ENCODE assay signal across 24 cellular contexts in genomic region chr9:136696502-136696901, GRCh38. TPM values are rescaled to one million over a fixed set of nuclear protein-coding genes. Genes with fewer than 3 reads are reported as not detected.
DNase-seq lines count a peak whose midpoint lies in the region; ATAC-seq and TF ChIP-seq lines count a peak whose summit lies in the region.
"Had no signal": no experiment of that assay in that cellular context is flagged by ENCODE, and none has a peak within 500 bp of the region (broad histone marks: within the 10 kb centered on the region; RNA-seq: fewer than 3 reads in every experiment).

No MANE protein-coding gene starts in this region.

- H3K9ac ChIP-seq in HCT116 (ENCODE audit: low read length) (no peak overlapping the region), OCI-LY3 (ENCODE audit: low read length) (no peak overlapping the region)

- CTCF ChIA-PET in HCT116 (lab: Charles Lee) = no interaction called here

- no peak for TF ChIP-seq RAD21 in HCT116 (IDR thresholded peaks at IDR 0.05; ENCODE audit: low read depth)

- no peak overlapping the region for H3K4me3 Mint-ChIP-seq in glutamatergic neuron (ENCODE audit: unreplicated experiment)
- H3K4me3 Mint-ChIP-seq in stimulated activated effector memory CD8-positive, alpha-beta T cell treated with anti-CD3 and anti-CD28 coated beads, Interleukin-12 subunit alpha, Interleukin-12 subunit beta, amount 100 ng/mL, for 72 hours = peak overlapping the region; percentile 26
- H3K4me3 Mint-ChIP-seq: activated T-cell treated with anti-CD3 and anti-CD28 coated beads, Interleukin-2, amount 50 U/mL, for 4 hours; stimulated activated naive CD8-positive, alpha-beta T cell treated with anti-CD3 and anti-CD28 coated beads, Interleukin-15, Interleukin-2, amounts not matched to agents 100 ng/mL and 50 ng/mL, for 24 hours; T-helper 1 cell treated with Interleukin-12 subunit alpha and Interleukin-12 subunit beta and Interleukin-4 antibody, amounts not matched to agents 30 μg/mL and 1 μg/mL, for 36 hours had no signal

- H3K36me3 ChIP-seq in HCT116 (ENCODE audit: control insufficient read depth in 1 of 2, insufficient read depth in 2 of 2, low read length in 2 of 2) (no peaks in the 10 kb centered on the region), OCI-LY3 (replicated peaks; ENCODE audit: low read depth, low read length) (no peaks in the 10 kb centered on the region), left ventricle myocardium inferior (no peaks in the 10 kb centered on the region)
- H3K36me3 ChIP-seq: esophagus muscularis mucosa, sigmoid colon had no signal

- H4K20me1 ChIP-seq in HCT116 (ENCODE audit: insufficient read depth) (no peaks in the 10 kb centered on the region), OCI-LY3 (ENCODE audit: insufficient read depth, low read length) (no peaks in the 10 kb centered on the region)

- H3K9me3 ChIP-seq in HCT116 (ENCODE audit: control insufficient read depth in 1 of 2, insufficient read depth in 1 of 2, low read depth in 1 of 2, low read length in 2 of 2) (no peaks in the 10 kb centered on the region), OCI-LY3 (ENCODE audit: insufficient read depth, low read length) (no peaks in the 10 kb centered on the region), left ventricle myocardium inferior (replicated peaks) (no peaks in the 10 kb centered on the region)
- H3K9me3 ChIP-seq: esophagus muscularis mucosa, mucosa of descending colon, sigmoid colon had no signal

- intact Hi-C loops in HCT116 (cut with micrococcal nuclease) = no loop called here
- intact Hi-C loops in left ventricle myocardium inferior (cut with micrococcal nuclease) = no loop called here

- H3K4me1 ChIP-seq in HCT116 (ENCODE audit: control insufficient read depth in 1 of 2, insufficient read depth in 2 of 2, low read length in 2 of 2) (peaks cover 38 to 76% of the 10 kb centered on the region in 2 experiments), OCI-LY3 (ENCODE audit: low read length) (peaks cover 53% of the 10 kb centered on the region), left ventricle myocardium inferior (peaks cover 48% of the 10 kb centered on the region)

- DNase-seq in HCT116 (ENCODE audit: low read depth, low spot score) (no peak), glutamatergic neuron (peak; percentile 62), left ventricle myocardium inferior (no peak), NCI-H187 treated with DMSO at 0.1 percent for 48 hours (lab: John Stamatoyannopoulos, UW) (no peak)
- no peak for DNase-seq in stimulated activated effector memory CD8-positive, alpha-beta T cell treated with anti-CD3 and anti-CD28 coated beads, Interleukin-12 subunit alpha, Interleukin-12 subunit beta, amount 100 ng/mL, for 72 hours (ENCODE audit: low spot score in 2 of 2)
- DNase-seq: activated CD4-positive, alpha-beta T cell treated with anti-CD3 and anti-CD28 coated beads for 4 hours; activated CD8-positive, alpha-beta memory T cell treated with anti-CD3 and anti-CD28 coated beads for 24 hours; activated naive CD4-positive, alpha-beta T cell treated with Interleukin-2 at 50 U/mL for 16 hours; activated T-cell treated with anti-CD3 and anti-CD28 coated beads, Interleukin-2, amount 50 U/mL, for 4 hours; islet precursor cell; Karpas-422; NCI-H1436 treated with DMSO at 0.1 percent for 48 hours; PC-3; posterior cingulate gyrus; sigmoid colon had no signal

- H3K27me3 ChIP-seq in HCT116 (ENCODE audit: insufficient read depth, low read length) (no peaks in the 10 kb centered on the region), OCI-LY3 (ENCODE audit: low read depth, low read length) (peaks cover 42% of the 10 kb centered on the region), left ventricle myocardium inferior (ENCODE audit: low read depth) (peaks cover 20% of the 10 kb centered on the region)
- H3K27me3 ChIP-seq: sigmoid colon had no signal

- H3K79me2 ChIP-seq in HCT116 (ENCODE audit: insufficient read depth, low read length) (no peaks in the 10 kb centered on the region), OCI-LY3 (ENCODE audit: low read length) (no peaks in the 10 kb centered on the region)

- ATAC-seq in HCT116 (no peak), GM21367 (IDR thresholded peaks at IDR 0.05; ENCODE audit: unreplicated experiment) (no peak)
- no peak for ATAC-seq in stimulated activated effector memory CD8-positive, alpha-beta T cell treated with anti-CD3 and anti-CD28 coated beads, Interleukin-12 subunit alpha, Interleukin-12 subunit beta, amount 100 ng/mL, for 72 hours
- ATAC-seq: activated T-cell treated with anti-CD3 and anti-CD28 coated beads, Interleukin-2, amount 50 U/mL, for 4 hours; mucosa of descending colon; PC-3 had no signal

- H3K27me3 Mint-ChIP-seq in glutamatergic neuron (ENCODE audit: unreplicated experiment) = peaks cover 8% of the 10 kb centered on the region

- no peaks in the 10 kb centered on the region for H3K9me2 ChIP-seq in HCT116 (ENCODE audit: insufficient read depth)

- H3K27ac ChIP-seq in HCT116 (ENCODE audit: low read depth, low read length) = no peak overlapping the region; the same call in 1 of the 2 replicates
- H3K27ac ChIP-seq in OCI-LY3 (ENCODE audit: low read length) = no peak overlapping the region
- H3K27ac ChIP-seq in left ventricle myocardium inferior (replicated peaks) = no peak overlapping the region
- H3K27ac ChIP-seq: esophagus muscularis mucosa, sigmoid colon had no signal

- peaks cover 4% of the 10 kb centered on the region for H3K9me3 Mint-ChIP-seq in glutamatergic neuron (ENCODE audit: unreplicated experiment)
- no peaks in the 10 kb centered on the region for H3K9me3 Mint-ChIP-seq in stimulated activated effector memory CD8-positive, alpha-beta T cell treated with anti-CD3 and anti-CD28 coated beads, Interleukin-12 subunit alpha, Interleukin-12 subunit beta, amount 100 ng/mL, for 72 hours
- H3K9me3 Mint-ChIP-seq: activated T-cell treated with anti-CD3 and anti-CD28 coated beads, Interleukin-2, amount 50 U/mL, for 4 hours; effector memory CD8-positive, alpha-beta T cell; stimulated activated naive CD8-positive, alpha-beta T cell treated with anti-CD3 and anti-CD28 coated beads, Interleukin-15, Interleukin-2, amounts not matched to agents 100 ng/mL and 50 ng/mL, for 24 hours; T-helper 1 cell treated with Interleukin-12 subunit alpha and Interleukin-12 subunit beta and Interleukin-4 antibody, amounts not matched to agents 30 μg/mL and 1 μg/mL, for 36 hours had no signal

- H3K4me2 ChIP-seq in HCT116 (ENCODE audit: low read length) (peak overlapping the region; percentile 98; the same call in 1 of the 2 replicates), OCI-LY3 (ENCODE audit: low read length) (peak overlapping the region; percentile 54; the same call in 1 of the 2 replicates)

- H3K36me3 Mint-ChIP-seq in glutamatergic neuron (ENCODE audit: unreplicated experiment) = no peaks in the 10 kb centered on the region
- no peaks in the 10 kb centered on the region for H3K36me3 Mint-ChIP-seq in stimulated activated effector memory CD8-positive, alpha-beta T cell treated with anti-CD3 and anti-CD28 coated beads, Interleukin-12 subunit alpha, Interleukin-12 subunit beta, amount 100 ng/mL, for 72 hours

- POLR2A ChIA-PET in HCT116 (lab: Charles Lee) = no interaction called here

- TF ChIP-seq CTCF in HCT116 (IDR thresholded peaks at IDR 0.05 in 2 of 3, conservative IDR thresholded peaks at IDR 0.05 in 1 of 3; ENCODE audit: borderline replicate concordance in 1 of 3, insufficient read depth in 1 of 3, low read depth in 2 of 3, low read length in 2 of 3) (no peak), OCI-LY3 (IDR thresholded peaks at IDR 0.05; ENCODE audit: low read depth, low read length) (no peak), glutamatergic neuron (IDR thresholded peaks at IDR 0.05; ENCODE audit: partially characterized antibody, unreplicated experiment) (no peak), left ventricle myocardium inferior (IDR thresholded peaks at IDR 0.05; ENCODE audit: borderline replicate concordance) (no peak)

- RAD21 ChIA-PET in HCT116 (lab: Charles Lee; ENCODE audit: low non-redundant PET in 1 of 2, low total read pairs in 2 of 2, uncharacterized antibody in 2 of 2, unreplicated experiment in 2 of 2) = no interaction called here

- H3K4me3 ChIP-seq in HCT116 (replicated peaks in 1 of 2; ENCODE audit: low read depth in 1 of 2, low read length in 2 of 2) (no peak overlapping the region), OCI-LY3 (ENCODE audit: low read length) (no peak overlapping the region), left ventricle myocardium inferior (no peak overlapping the region)
- H3K4me3 ChIP-seq: esophagus muscularis mucosa, lung, mucosa of descending colon, sigmoid colon had no signal

- H3K27ac Mint-ChIP-seq in glutamatergic neuron (ENCODE audit: unreplicated experiment) = peak overlapping the region; percentile 89
- H3K27ac Mint-ChIP-seq in stimulated activated effector memory CD8-positive, alpha-beta T cell treated with anti-CD3 and anti-CD28 coated beads, Interleukin-12 subunit alpha, Interleukin-12 subunit beta, amount 100 ng/mL, for 72 hours = peak overlapping the region; percentile 48
- H3K27ac Mint-ChIP-seq: stimulated activated naive CD8-positive, alpha-beta T cell treated with anti-CD3 and anti-CD28 coated beads, Interleukin-15, Interleukin-2, amounts not matched to agents 100 ng/mL and 50 ng/mL, for 24 hours; T-helper 1 cell treated with Interleukin-12 subunit alpha and Interleukin-12 subunit beta and Interleukin-4 antibody, amounts not matched to agents 30 μg/mL and 1 μg/mL, for 36 hours had no signal

- no TSS peak for BruUV-seq in HCT116 (replicated peaks; lab: Mats Ljungman, UMichigan)

- peaks cover 10% of the 10 kb centered on the region for H3K4me1 Mint-ChIP-seq in glutamatergic neuron (ENCODE audit: low read depth, unreplicated experiment)
- peaks cover 49% of the 10 kb centered on the region for H3K4me1 Mint-ChIP-seq in stimulated activated effector memory CD8-positive, alpha-beta T cell treated with anti-CD3 and anti-CD28 coated beads, Interleukin-12 subunit alpha, Interleukin-12 subunit beta, amount 100 ng/mL, for 72 hours

- no peak for TF ChIP-seq POLR2A in HCT116 (IDR thresholded peaks at IDR 0.05; ENCODE audit: borderline replicate concordance, extremely low read depth, insufficient read depth, insufficient read length)

- no peak overlapping the region for H2AFZ ChIP-seq in HCT116 (ENCODE audit: low read depth, low read length, poor library complexity, severe bottlenecking)
- no peak overlapping the region for H2AFZ ChIP-seq in OCI-LY3 (ENCODE audit: low read depth, low read length)

RNA-seq across cellular contexts. Expression of gene AGPAT2, which starts 9.2 kb away (rescaled TPM):
- total RNA-seq in HCT116 (2021; ENCODE audit: unreplicated experiment) (86.0 TPM), glutamatergic neuron (ENCODE audit: unreplicated experiment) (72.8 TPM), left ventricle myocardium inferior (48.8 TPM)
- polyA plus RNA-seq in HCT116 (2012) = 84.7 and 91.2 TPM in 2 replicates

RNA-seq across cellular contexts. Expression of gene DIPK1B, which starts 15.9 kb away (rescaled TPM):
- total RNA-seq in HCT116 (2021; ENCODE audit: unreplicated experiment) (15.6 TPM), glutamatergic neuron (ENCODE audit: unreplicated experiment) (71.3 TPM), left ventricle myocardium inferior (21.4 TPM)
- polyA plus RNA-seq in HCT116 (2012) = 13.9 and 14.7 TPM in 2 replicates

RNA-seq across cellular contexts. Expression of gene EGFL7, which starts 33.8 kb away (rescaled TPM):
- total RNA-seq in HCT116 (2021; ENCODE audit: unreplicated experiment) (82.0 TPM), glutamatergic neuron (ENCODE audit: unreplicated experiment) (8.1 TPM), left ventricle myocardium inferior (81.5 TPM)
- 87.5 and 89.7 TPM in 2 replicates for polyA plus RNA-seq in HCT116 (2012)

RNA-seq across cellular contexts. Expression of gene LCN10, which starts 46.2 kb away (rescaled TPM):
- total RNA-seq in HCT116 (2021; ENCODE audit: unreplicated experiment) (not detected), glutamatergic neuron (ENCODE audit: unreplicated experiment) (not detected), left ventricle myocardium inferior (9.6 TPM)
- 0.07 TPM in 1 of 2 replicates, not detected in the other for polyA plus RNA-seq in HCT116 (2012)
- total RNA-seq: PC-3 had no signal
- polyA plus RNA-seq: neural cell had no signal

RNA-seq across cellular contexts. Expression of gene LCN6, which starts 51.8 kb away (rescaled TPM):
- not detected for total RNA-seq in HCT116 (2021; ENCODE audit: unreplicated experiment)
- not detected in 2 replicates for polyA plus RNA-seq in HCT116 (2012)
- not detected for total RNA-seq in glutamatergic neuron (ENCODE audit: unreplicated experiment)
- total RNA-seq in left ventricle myocardium inferior = 14.6 TPM
- total RNA-seq: activated T-cell treated with anti-CD3 and anti-CD28 coated beads, Interleukin-2, amount 50 U/mL, for 4 hours; PC-3 had no signal
- polyA plus RNA-seq: neural cell had no signal
